8 cellular contexts compared by ENCODE assay signal in genomic region chr17:14190774-14191173, GRCh38. TPM values are rescaled to one million over a fixed set of nuclear protein-coding genes. Genes with fewer than 3 reads are reported as not detected.
"Had no signal": no experiment of that assay in that cellular context is flagged by ENCODE, and none has a peak within 500 bp of the region (broad histone marks: within the 10 kb centered on the region; RNA-seq: fewer than 3 reads in every experiment).

No MANE protein-coding gene starts in this region.

RNA-seq across cellular contexts. Expression of gene CDRT15, which starts 45.9 kb away (rescaled TPM):
- total RNA-seq: activated CD4-positive, alpha-beta memory T cell treated with anti-CD3 and anti-CD28 coated beads for 36 hours; activated naive CD8-positive, alpha-beta T cell treated with anti-CD3 and anti-CD28 coated beads for 36 hours; activated T-cell treated with anti-CD3 and anti-CD28 coated beads, Interleukin-2, amount 50 U/mL, for 4 hours; ascending aorta; cardiac septum; MCF 10A; WTC11 had no signal
- polyA plus RNA-seq: adipose tissue had no signal
